1 cellular context compared by ENCODE assay signal in genomic region chr2:207792244-207792785, GRCh38.
TF ChIP-seq lines count a peak whose summit lies in the region.

No MANE protein-coding gene starts in this region.

TF ChIP-seq in HepG2, 621 proteins besides CTCF, POLR2A, EP300 and RAD21 (continued from another document and continues in another):
- TF ChIP-seq IKZF5 (CRISPR knock-in tag; IDR thresholded peaks at IDR 0.05) (no peak), CEBPB (IDR thresholded peaks at IDR 0.05; ENCODE audit: borderline replicate concordance, low read depth, low read length) (no peak), ZNF280B (CRISPR knock-in tag; IDR thresholded peaks at IDR 0.05; ENCODE audit: borderline replicate concordance) (no peak), MLLT10 (CRISPR knock-in tag; IDR thresholded peaks at IDR 0.05) (no peak), GPN1 (CRISPR knock-in tag; IDR thresholded peaks at IDR 0.05; ENCODE audit: borderline replicate concordance) (no peak), KDM4B (CRISPR knock-in tag; IDR thresholded peaks at IDR 0.05) (no peak), ZNF782 (CRISPR knock-in tag; IDR thresholded peaks at IDR 0.05; ENCODE audit: borderline replicate concordance) (no peak), CSRNP2 (CRISPR knock-in tag; conservative IDR thresholded peaks at IDR 0.05; ENCODE audit: low read depth) (no peak), BORCS8-MEF2B (CRISPR knock-in tag; IDR thresholded peaks at IDR 0.05) (no peak), ZFP90 (CRISPR knock-in tag; IDR thresholded peaks at IDR 0.05; ENCODE audit: borderline replicate concordance) (no peak), SP4 (CRISPR knock-in tag; IDR thresholded peaks at IDR 0.05) (peak; percentile 48; the same call in 1 of the 2 replicates), REST (IDR thresholded peaks at IDR 0.05; ENCODE audit: borderline replicate concordance in 1 of 2, low read depth in 1 of 2, low read length in 2 of 2) (no peak), CBX5 (CRISPR knock-in tag; IDR thresholded peaks at IDR 0.05; ENCODE audit: borderline replicate concordance) (0 out of 2 replicates have a peak, but pooled peaks have one; percentile 24), ZNF329 (CRISPR knock-in tag; IDR thresholded peaks at IDR 0.05; ENCODE audit: low read depth) (no peak), SMC3 (IDR thresholded peaks at IDR 0.05; ENCODE audit: low read length) (no peak), HCFC1 (IDR thresholded peaks at IDR 0.05; ENCODE audit: low read depth, low read length) (no peak), TBX2 (CRISPR knock-in tag; IDR thresholded peaks at IDR 0.05; ENCODE audit: borderline replicate concordance) (peak; percentile 69), ZNF530 (CRISPR knock-in tag; IDR thresholded peaks at IDR 0.05; ENCODE audit: low read depth) (no peak), HNF1A (IDR thresholded peaks at IDR 0.05; ENCODE audit: low read depth) (no peak), HNF1A (CRISPR knock-in tag; IDR thresholded peaks at IDR 0.05; ENCODE audit: borderline replicate concordance) (no peak), ZSCAN22 (CRISPR knock-in tag; IDR thresholded peaks at IDR 0.05) (no peak), NBN (conservative IDR thresholded peaks at IDR 0.05) (no peak), NPAS2 (CRISPR knock-in tag; IDR thresholded peaks at IDR 0.05; ENCODE audit: borderline replicate concordance) (no peak), TOE1 (CRISPR knock-in tag; IDR thresholded peaks at IDR 0.05) (no peak), BRF2 (CRISPR knock-in tag; IDR thresholded peaks at IDR 0.05) (no peak), ZNF672 (CRISPR knock-in tag; IDR thresholded peaks at IDR 0.05) (no peak), AKNA (CRISPR knock-in tag; IDR thresholded peaks at IDR 0.05; ENCODE audit: borderline replicate concordance) (no peak), ELF3 (CRISPR knock-in tag; IDR thresholded peaks at IDR 0.05) (peak; percentile 92), ZNF644 (CRISPR knock-in tag; IDR thresholded peaks at IDR 0.05; ENCODE audit: low read depth) (peak; percentile 80), TOPORS (CRISPR knock-in tag; IDR thresholded peaks at IDR 0.05) (no peak), ZNF780A (CRISPR knock-in tag; IDR thresholded peaks at IDR 0.05) (no peak), ZFAT (CRISPR knock-in tag; conservative IDR thresholded peaks at IDR 0.05) (no peak), RBM39 (IDR thresholded peaks at IDR 0.05; ENCODE audit: low read depth, low read length, poor library complexity, severe bottlenecking) (no peak), GZF1 (CRISPR knock-in tag; IDR thresholded peaks at IDR 0.05) (no peak), NFYC (CRISPR knock-in tag; IDR thresholded peaks at IDR 0.05) (no peak), TCF7L2 (IDR thresholded peaks at IDR 0.05; ENCODE audit: low read depth, low read length) (no peak), ZNF3 (CRISPR knock-in tag; IDR thresholded peaks at IDR 0.05) (no peak), MTERF4 (CRISPR knock-in tag; IDR thresholded peaks at IDR 0.05) (no peak), ZNF230 (CRISPR knock-in tag; IDR thresholded peaks at IDR 0.05) (no peak), TIGD3 (CRISPR knock-in tag; IDR thresholded peaks at IDR 0.05; ENCODE audit: borderline replicate concordance) (no peak), CCAR2 (optimal IDR thresholded peaks at IDR 0.05; ENCODE audit: low read depth, low read length) (no peak)
